1 cellular context compared by ENCODE assay signal in genomic region chr9:110130791-110131416, GRCh38.
TF ChIP-seq lines count a peak whose summit lies in the region.

No MANE protein-coding gene starts in this region.

TF ChIP-seq in H1, 55 proteins besides CTCF, POLR2A, EP300 and RAD21:
- TF ChIP-seq PHF8 (conservative IDR thresholded peaks at IDR 0.05; ENCODE audit: low read depth, low read length): no peak
- TF ChIP-seq SUZ12 (IDR thresholded peaks at IDR 0.05; ENCODE audit: low read length): no peak
- peak; percentile 83 for TF ChIP-seq TEAD4 (IDR thresholded peaks at IDR 0.05; ENCODE audit: low read depth, low read length)
- no peak for TF ChIP-seq CHD1 (IDR thresholded peaks at IDR 0.05; ENCODE audit: low read depth, low read length)
- no peak for TF ChIP-seq JUN (IDR thresholded peaks at IDR 0.05; ENCODE audit: low read depth, low read length)
- TF ChIP-seq RFX5 (IDR thresholded peaks at IDR 0.05; ENCODE audit: borderline replicate concordance, low read depth, low read length): peak; percentile 13; the same call in 1 of the 2 replicates
- no peak; the same call in 1 of the 2 replicates for TF ChIP-seq SP1 (IDR thresholded peaks at IDR 0.05; ENCODE audit: low read depth, low read length)
- TF ChIP-seq SP4 (IDR thresholded peaks at IDR 0.05; ENCODE audit: low read length): no peak
- peak; percentile 70 for TF ChIP-seq NANOG (IDR thresholded peaks at IDR 0.05; ENCODE audit: insufficient read depth, low read depth, low read length, poor library complexity, severe bottlenecking)
- no peak for TF ChIP-seq JUND (IDR thresholded peaks at IDR 0.05; ENCODE audit: low read length)
- no peak for TF ChIP-seq GTF2F1 (IDR thresholded peaks at IDR 0.05; ENCODE audit: borderline replicate concordance, low read depth, low read length)
